ENCODE assay signal across 17 cellular contexts in the genomic region with DNA sequence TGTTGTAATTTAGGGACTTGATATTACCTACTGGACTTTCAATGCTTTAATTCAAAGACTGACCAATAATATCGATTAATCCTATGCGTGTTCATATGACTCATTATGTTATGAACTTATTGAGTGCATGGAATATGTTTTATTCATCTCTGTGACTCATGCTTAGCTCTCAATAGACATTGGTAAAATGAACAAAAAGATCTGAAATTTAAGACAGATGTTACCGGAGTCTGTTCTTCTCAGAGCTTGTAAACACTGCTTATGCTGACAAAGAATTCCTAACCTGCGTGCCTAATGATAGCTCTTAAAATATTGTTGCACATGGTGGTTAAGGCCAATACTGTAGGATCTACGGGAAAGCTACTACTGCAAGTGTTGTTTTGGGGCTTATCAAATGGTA.
"Had no signal": no experiment of that assay in that cellular context is flagged by ENCODE, and none has a peak within 500 bp of the region (broad histone marks: within the 10 kb centered on the region; RNA-seq: fewer than 3 reads in every experiment).

No MANE protein-coding gene starts in this region.

- DNase-seq: activated CD4-positive, alpha-beta T cell treated with anti-CD3 and anti-CD28 coated beads, Interleukin-2, amount 50 U/mL, for 4 hours; activated effector memory CD4-positive, alpha-beta T cell treated with anti-CD3 and anti-CD28 coated beads, Interleukin-2, amount 50 U/mL, for 16 hours; activated T-cell treated with anti-CD3 and anti-CD28 coated beads, Interleukin-2, amount 50 U/mL, for 72 hours; adrenal gland; endodermal cell; heart right ventricle; kidney glomerular epithelial cell; left ventricle myocardium superior; stimulated activated CD4-positive, alpha-beta T cell treated with anti-CD3 and anti-CD28 coated beads, Interleukin-4, amount 100 ng/mL, for 1 hour; stimulated activated naive CD8-positive, alpha-beta T cell treated with anti-CD3 and anti-CD28 coated beads, Interleukin-15, amount 100 ng/mL, for 72 hours; transverse colon; uterus; WERI-Rb-1 had no signal

- H3K27me3 ChIP-seq: cardiac muscle cell, right atrium auricular region, transverse colon, uterus had no signal

- H3K4me1 ChIP-seq: adrenal gland, heart right ventricle, right atrium auricular region, transverse colon, uterus had no signal

- H3K4me2 ChIP-seq: smooth muscle cell had no signal

- ATAC-seq: activated T-cell treated with anti-CD3 and anti-CD28 coated beads, Interleukin-2, amount 50 U/mL, for 72 hours; heart right ventricle; left ventricle myocardium superior; stimulated activated naive CD8-positive, alpha-beta T cell treated with anti-CD3 and anti-CD28 coated beads, Interleukin-15, amount 100 ng/mL, for 72 hours had no signal

- H3K4me3 ChIP-seq: adrenal gland, cardiac muscle cell, heart right ventricle, right atrium auricular region, smooth muscle cell, suprapubic skin, transverse colon, uterus had no signal

- H3K36me3 ChIP-seq: adrenal gland, cardiac muscle cell, heart right ventricle, right atrium auricular region, suprapubic skin, transverse colon, uterus, WERI-Rb-1 had no signal

- H3K27ac ChIP-seq: adrenal gland, cardiac muscle cell, heart right ventricle, right atrium auricular region, suprapubic skin, transverse colon, uterus, WERI-Rb-1 had no signal

- H3K9me3 ChIP-seq: adrenal gland, heart right ventricle, right atrium auricular region, suprapubic skin, transverse colon, uterus had no signal
